ENCODE assay signal across 8 cellular contexts in genomic region chrX:41332408-41332987, GRCh38. TPM values are rescaled to one million over a fixed set of nuclear protein-coding genes. Genes with fewer than 3 reads are reported as not detected.
A peak's percentile ranks its signal among the peaks of the same experiment; 100 is the strongest.
DNase-seq lines count a peak whose midpoint lies in the region; ATAC-seq and TF ChIP-seq lines count a peak whose summit lies in the region.

No MANE protein-coding gene starts in this region.

- H3K27ac ChIP-seq in Panc1 (ENCODE audit: low read length) (peak overlapping the region; percentile 94), cingulate gyrus (ENCODE audit: low read depth, low read length) (peak overlapping the region; percentile 100), transverse colon (peak overlapping the region; percentile 99 to 100 (median 100))

- TF ChIP-seq EP300 in transverse colon (IDR thresholded peaks at IDR 0.05; ENCODE audit: low read depth) = no peak

- no peak for TF ChIP-seq POLR2A in transverse colon (IDR thresholded peaks at IDR 0.05)

- POLR2A ChIA-PET in Panc1 (lab: Charles Lee) = no interaction called here

- TSS peak; percentile 93 for BruUV-seq in Panc1 (replicated peaks; lab: Mats Ljungman, UMichigan)

- intact Hi-C loops in Panc1 (cut with micrococcal nuclease; ENCODE audit: unreplicated experiment) (loop anchor here (10.0 kb wide), 1 partner anchor 58 kb away; no protein-coding TSS in a partner anchor), transverse colon (cut with DNase I; ENCODE audit: low total_unique reads) (loop anchor here (5.0 to 10.0 kb wide), 2 partner anchors 58 to 245 kb away; partner anchors contain the start of gene USP9X)

- DNase-seq in activated effector memory CD4-positive, alpha-beta T cell treated with anti-CD3 and anti-CD28 coated beads, Interleukin-2, amount 50 U/mL, for 16 hours = peak; percentile 73
- no peak for DNase-seq in activated effector memory CD4-positive, alpha-beta T cell treated with Interleukin-2 at 50 U/mL for 16 hours
- no peak for DNase-seq in Panc1 (ENCODE audit: low read depth, low spot score)
- peak; percentile 31 for DNase-seq in medulla oblongata (ENCODE audit: extremely low spot score)
- DNase-seq in transverse colon = peak; percentile 55
- no peak for DNase-seq in NCI-H2107 (lab: John Stamatoyannopoulos, UW)

- H3K4me1 ChIP-seq in Panc1 (ENCODE audit: control insufficient read depth, insufficient read depth, low read length) (peaks cover 4% of the 10 kb centered on the region), transverse colon (peaks cover 0 to 20% (median 4%) of the 10 kb centered on the region in 4 donors)

- WGBS in transverse colon (ENCODE audit: low coverage in 1 of 2), 2 donors = 17 to 27% methylated on average over 8 to 27 of the region's 29 CpGs

- peak overlapping the region; percentile 60 to 78 for H3K4me3 ChIP-seq in Panc1 (ENCODE audit: low read depth in 2 of 2, low read length in 2 of 2)
- H3K4me3 ChIP-seq in transverse colon = peak overlapping the region; percentile 85 to 98 (median 92)

- CTCF ChIA-PET in Panc1 (lab: Charles Lee) = no interaction called here

- H3K27me3 ChIP-seq in Panc1 (ENCODE audit: control insufficient read depth, insufficient read depth, low read length) (no peaks in the 10 kb centered on the region), transverse colon (no peaks in the 10 kb centered on the region)

- no peaks in the 10 kb centered on the region for H3K9me3 ChIP-seq in Panc1 (ENCODE audit: control insufficient read depth, insufficient read depth, low read depth, low read length)
- no peaks in the 10 kb centered on the region for H3K9me3 ChIP-seq in transverse colon

- in situ Hi-C loops in Panc1 (cut with HindIII; ENCODE audit: low pct_unique_long_range_greater_than_20kb, low sequenced_read_pairs) = no loop called here
- in situ Hi-C loops in transverse colon (cut with MboI; ENCODE audit: low pct_ligation_motif_present in 1 of 4, low pct_unique_long_range_greater_than_20kb in 1 of 4, low sequenced_read_pairs in 3 of 4) = no loop called here

- no peaks in the 10 kb centered on the region for H3K36me3 ChIP-seq in Panc1 (ENCODE audit: control insufficient read depth, insufficient read depth, low read length)
- H3K36me3 ChIP-seq in transverse colon = no peaks in the 10 kb centered on the region

- peak; percentile 6 for ATAC-seq in HG02678 (IDR thresholded peaks at IDR 0.05; ENCODE audit: unreplicated experiment)
- ATAC-seq in Panc1 = peak; percentile 9

- TF ChIP-seq CTCF in Panc1 (IDR thresholded peaks at IDR 0.05) (no peak), transverse colon (IDR thresholded peaks at IDR 0.05) (no peak)

RNA-seq across cellular contexts. Expression of gene DDX3X, which starts 1.5 kb away (rescaled TPM):
- 266 TPM for total RNA-seq in Panc1 (2021; ENCODE audit: unreplicated experiment)
- polyA plus RNA-seq in Panc1 (2012; ENCODE audit: insufficient read length) = 110 TPM
- total RNA-seq in transverse colon = 100 to 1,000 TPM; 133 to 242 (median 165) TPM

Comparison
In these comparisons a context has a peak if more than half of its experiments do, and no peak if none do; other contexts are left out.
1. DNase-seq: peak in activated effector memory CD4-positive, alpha-beta T cell treated with anti-CD3 and anti-CD28 coated beads, Interleukin-2, amount 50 U/mL, for 16 hours (single experiment), medulla oblongata (single experiment) and transverse colon (single experiment); none in activated effector memory CD4-positive, alpha-beta T cell treated with Interleukin-2 at 50 U/mL for 16 hours (single experiment), Panc1 (single experiment) and NCI-H2107 (single experiment).
2. Peak in every context shown above with its lines, with median percentiles within 50 percentile points of each other: H3K27ac ChIP-seq.